In genomic region chr3:133369041-133369440, GRCh38 we compare ENCODE assay signal across 28 cellular contexts. TPM values are rescaled to one million over a fixed set of nuclear protein-coding genes. Genes with fewer than 3 reads are reported as not detected.
"Had no signal": no experiment of that assay in that cellular context is flagged by ENCODE, and none has a peak within 500 bp of the region (broad histone marks: within the 10 kb centered on the region; RNA-seq: fewer than 3 reads in every experiment).

No MANE protein-coding gene starts in this region.

- H3K4me3 Mint-ChIP-seq: IgD-negative memory B cell had no signal

- H3K36me3 Mint-ChIP-seq: IgD-negative memory B cell had no signal

- H3K9me3 ChIP-seq: SJSA1 had no signal

- FAIRE-seq: HTR-8/SVneo, K562, RCC 7860 had no signal

- H3K27me3 ChIP-seq: SJSA1 had no signal

- H3K27ac Mint-ChIP-seq: IgD-negative memory B cell had no signal

- H3K4me3 ChIP-seq: K562, SJSA1, SK-N-MC had no signal

- DNase-seq: Kasumi-1, MM.1S, MV-4-11, NCI-H1048, NCI-H1105, NCI-H1417, NCI-H1436 treated with DMSO at 0.1 percent for 48 hours, NCI-H1694, NCI-H187 treated with DMSO at 0.1 percent for 48 hours, NCI-H2029 treated with DMSO at 0.1 percent for 48 hours, NCI-H2107, NCI-H2227 treated with DMSO at 0.1 percent for 48 hours, NCI-H510A, NCI-H524 treated with DMSO at 0.1 percent for 48 hours, NCI-H69, NCI-H774, Right ventricle myocardium superior, RPMI8226, SIG-M5 had no signal

- H3K4me1 ChIP-seq: SJSA1 had no signal

- H3K36me3 ChIP-seq: SJSA1 had no signal

- H3K9ac ChIP-seq: KMS-11 had no signal

- H3K27ac ChIP-seq: HL-60, KMS-11, SJSA1, SK-N-MC had no signal

- H3K4me1 Mint-ChIP-seq: IgD-negative memory B cell had no signal

RNA-seq across cellular contexts. Expression of gene BFSP2, which starts 30.8 kb away (rescaled TPM):
- total RNA-seq: K562, M059J, Right ventricle myocardium superior, SJSA1 had no signal
- polyA plus RNA-seq: K562 had no signal
